Comparison of ENCODE assay signal across 16 cellular contexts in the genomic region with DNA sequence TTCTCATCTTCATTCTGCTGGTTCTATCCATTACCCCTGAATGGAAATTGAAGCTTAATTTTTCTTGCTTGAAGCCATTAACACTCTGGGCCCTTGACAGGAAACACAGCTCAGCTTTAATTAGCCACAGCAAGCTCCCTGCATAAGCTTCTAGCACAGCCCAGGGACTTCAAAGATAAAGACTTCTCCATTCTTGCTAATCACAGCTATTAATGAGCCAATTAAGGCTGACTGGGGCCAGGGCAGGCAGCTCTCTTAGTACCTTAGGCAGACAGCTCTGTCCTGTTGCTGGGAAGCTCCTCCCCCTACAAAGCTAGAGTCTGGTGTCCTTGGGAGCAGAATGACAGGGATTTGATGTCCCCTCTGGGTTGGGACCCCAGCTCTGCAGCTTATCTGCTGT. TPM values are rescaled to one million over a fixed set of nuclear protein-coding genes. Genes with fewer than 3 reads are reported as not detected.
"Had no signal": no experiment of that assay in that cellular context is flagged by ENCODE, and none has a peak within 500 bp of the region (broad histone marks: within the 10 kb centered on the region; RNA-seq: fewer than 3 reads in every experiment).

No MANE protein-coding gene starts in this region.

- H3K36me3 ChIP-seq: brain microvascular endothelial cell, prostate gland had no signal

- H3K36me3 Mint-ChIP-seq: activated naive CD4-positive, alpha-beta T cell treated with anti-CD3 and anti-CD28 coated beads, Interleukin-2, amount 50 U/mL, for 72 hours; natural killer cell had no signal

- ATAC-seq: activated naive CD4-positive, alpha-beta T cell treated with anti-CD3 and anti-CD28 coated beads, Interleukin-2, amount 50 U/mL, for 72 hours; left colon; natural killer cell; sciatic nerve had no signal

- H3K4me3 ChIP-seq: prostate gland had no signal

- H3K9me3 Mint-ChIP-seq: activated naive CD4-positive, alpha-beta T cell treated with anti-CD3 and anti-CD28 coated beads, Interleukin-2, amount 50 U/mL, for 72 hours; activated T-cell treated with anti-CD3 and anti-CD28 coated beads, Interleukin-2, amount 50 U/mL, for 24 hours; natural killer cell had no signal

- DNase-seq: activated CD4-positive, alpha-beta T cell treated with anti-CD3 and anti-CD28 coated beads, Interleukin-2, amount 50 U/mL, for 4 hours; activated effector memory CD4-positive, alpha-beta T cell treated with anti-CD3 and anti-CD28 coated beads, Interleukin-2, amount 50 U/mL, for 16 hours; activated T-cell treated with anti-CD3 and anti-CD28 coated beads, Interleukin-2, amount 50 U/mL, for 24 hours; amniotic stem cell; brain microvascular endothelial cell; cerebellar nuclear complex; hypothalamus; left colon; natural killer cell; stimulated activated CD4-positive, alpha-beta T cell treated with anti-CD3 and anti-CD28 coated beads, Interleukin-2, amount 100 ng/mL, for 24 hours; stimulated activated naive CD4-positive, alpha-beta T cell; trophoblast cell had no signal

- H3K4me1 ChIP-seq: prostate gland had no signal

- H3K27ac Mint-ChIP-seq: activated naive CD4-positive, alpha-beta T cell treated with anti-CD3 and anti-CD28 coated beads, Interleukin-2, amount 50 U/mL, for 72 hours; activated T-cell treated with anti-CD3 and anti-CD28 coated beads, Interleukin-2, amount 50 U/mL, for 24 hours; natural killer cell had no signal

- H3K4me1 Mint-ChIP-seq: natural killer cell had no signal

- H3K4me3 Mint-ChIP-seq: activated T-cell treated with anti-CD3 and anti-CD28 coated beads, Interleukin-2, amount 50 U/mL, for 24 hours; natural killer cell had no signal

- H3K9me3 ChIP-seq: prostate gland had no signal

- H3K27me3 ChIP-seq: brain microvascular endothelial cell had no signal

RNA-seq across cellular contexts. Expression of gene TRABD2B, which starts 27.9 kb away (rescaled TPM):
- total RNA-seq: activated naive CD4-positive, alpha-beta T cell treated with anti-CD3 and anti-CD28 coated beads, Interleukin-2, amount 50 U/mL, for 72 hours; lung microvascular endothelial cell; natural killer cell had no signal
